In the genomic region with DNA sequence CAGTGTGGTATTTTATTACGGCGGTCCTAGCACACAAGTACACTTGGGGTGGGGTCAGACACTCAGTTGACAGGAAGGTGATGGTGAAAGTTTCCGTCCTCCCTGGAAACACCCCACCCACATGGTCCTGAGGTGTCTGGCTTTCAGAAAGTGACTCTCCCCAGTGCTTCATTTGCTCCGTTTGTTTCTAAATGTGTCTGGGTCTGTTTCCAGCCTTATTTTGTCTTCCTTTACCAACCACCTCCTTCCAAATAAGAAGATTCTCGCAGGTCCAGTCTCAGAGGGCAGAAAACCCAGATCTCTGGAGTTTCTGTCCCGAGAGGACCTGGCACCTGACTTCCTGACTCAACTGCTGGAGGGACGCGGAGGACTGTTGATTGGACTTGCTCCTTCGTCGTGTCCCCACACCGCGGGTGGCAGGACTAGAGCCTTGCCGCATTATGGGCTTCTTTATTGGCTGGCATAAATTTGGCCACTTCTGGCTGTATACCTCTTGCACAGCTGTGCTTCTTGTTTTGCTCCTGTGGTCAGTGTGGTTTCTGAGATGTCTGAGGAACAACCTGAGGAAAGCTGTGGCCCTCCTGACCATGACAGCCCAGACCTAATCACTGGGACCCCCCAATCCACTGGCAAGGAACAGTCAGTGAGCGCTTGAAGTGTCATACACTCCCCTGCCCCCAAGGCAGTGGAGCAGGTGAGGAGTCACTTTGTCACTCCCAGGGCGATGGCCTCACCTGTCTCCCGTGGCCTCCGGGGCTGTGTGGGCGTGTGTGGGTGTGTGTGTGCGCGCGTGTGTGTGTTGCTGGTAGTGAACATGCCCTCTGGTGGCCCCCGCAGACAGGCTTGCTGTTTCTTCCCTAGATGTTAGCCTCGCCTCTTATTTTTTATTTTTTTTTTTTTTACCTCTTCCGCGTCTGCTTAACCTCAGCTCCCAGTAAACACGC, we compare ENCODE assay signal across 8 cellular contexts. TPM values are rescaled to one million over a fixed set of nuclear protein-coding genes. Genes with fewer than 3 reads are reported as not detected.
A peak's percentile ranks its signal among the peaks of the same experiment; 100 is the strongest.
DNase-seq lines count a peak whose midpoint lies in the region; ATAC-seq and TF ChIP-seq lines count a peak whose summit lies in the region.

No MANE protein-coding gene starts in this region.

- in situ Hi-C loops in gastrocnemius medialis (cut with MboI; ENCODE audit: low sequenced_read_pairs in 4 of 4): no loop called here

- H3K27me3 ChIP-seq in gastrocnemius medialis: no peaks in the 10 kb centered on the region

- no peak for TF ChIP-seq POLR2A in gastrocnemius medialis (IDR thresholded peaks at IDR 0.05)

- H3K4me3 ChIP-seq in foreskin fibroblast (ENCODE audit: low read depth in 1 of 2, low read length in 2 of 2) (no peak overlapping the region), gastrocnemius medialis (no peak overlapping the region)

- no peak overlapping the region for H3K27ac ChIP-seq in gastrocnemius medialis

- H3K9me3 Mint-ChIP-seq in natural killer cell: peaks cover 0 to 3% of the 10 kb centered on the region in 2 donors

- no peaks in the 10 kb centered on the region for H3K9me3 ChIP-seq in gastrocnemius medialis

- peak overlapping the region; percentile 88 for H3K4me3 Mint-ChIP-seq in natural killer cell

- peaks cover 0 to 9% of the 10 kb centered on the region in 2 donors for H3K4me1 ChIP-seq in gastrocnemius medialis

- peaks cover 44 to 48% of the 10 kb centered on the region in 2 donors for H3K4me1 Mint-ChIP-seq in natural killer cell

- peak overlapping the region; percentile 97 to 99 for H3K27ac Mint-ChIP-seq in natural killer cell

- intact Hi-C loops in natural killer cell (cut with micrococcal nuclease) (loop anchor here (1.0 to 5.0 kb wide), 4 partner anchors 10 to 275 kb away; a partner anchor contains a TSS), gastrocnemius medialis (cut with DNase I; ENCODE audit: low total_unique reads) (no loop called here)

- H3K36me3 Mint-ChIP-seq in natural killer cell: peaks cover 7% of the 10 kb centered on the region

- H3K27me3 Mint-ChIP-seq in natural killer cell (ENCODE audit: low read depth in 2 of 2): no peaks in the 10 kb centered on the region

- TF ChIP-seq CTCF in natural killer cell (IDR thresholded peaks at IDR 0.05) (no peak), foreskin fibroblast (IDR thresholded peaks at IDR 0.05; ENCODE audit: low read depth, low read length) (no peak), gastrocnemius medialis (IDR thresholded peaks at IDR 0.05 in 4 of 5, conservative IDR thresholded peaks at IDR 0.05 in 1 of 5) (no peak)

- peak; percentile 49 for DNase-seq in activated CD8-positive, alpha-beta memory T cell treated with anti-CD3 and anti-CD28 coated beads, Interleukin-2, amount 50 U/mL, for 1 hour (ENCODE audit: extremely low read depth)
- DNase-seq in natural killer cell (peak; percentile 64), DMS 273 treated with DMSO at 0.1 percent for 48 hours (lab: John Stamatoyannopoulos, UW) (no peak), foreskin fibroblast (no peak), gastrocnemius medialis (no peak), LoVo (ENCODE audit: low spot score) (no peak)

- no peaks in the 10 kb centered on the region for H3K36me3 ChIP-seq in gastrocnemius medialis

- ATAC-seq in GM18502 (IDR thresholded peaks at IDR 0.05; ENCODE audit: poor library complexity, unreplicated experiment): peak; percentile 38
- ATAC-seq in HG03135 (IDR thresholded peaks at IDR 0.05; ENCODE audit: unreplicated experiment): peak; percentile 31
- ATAC-seq in natural killer cell: peak; percentile 60 to 79 (median 72)
- ATAC-seq in gastrocnemius medialis: no peak

RNA-seq across cellular contexts. Expression of a gene that starts 45.6 kb away (rescaled TPM):
- total RNA-seq in natural killer cell: 100 to 1,000 TPM; 189 to 205 (median 202) TPM
- 10 to 100 TPM in 3 of 4 donors, 1 to 10 TPM in 1; 8.8 to 14.9 (median 12.4) TPM for total RNA-seq in gastrocnemius medialis

Comparison
In these comparisons a context has a peak if more than half of its experiments do, and no peak if none do; other contexts are left out.
1. ATAC-seq: peak in GM18502 (single experiment), HG03135 (single experiment) and natural killer cell (3 of 3); none in gastrocnemius medialis (0 of 2).
2. DNase-seq: peak in activated CD8-positive, alpha-beta memory T cell treated with anti-CD3 and anti-CD28 coated beads, Interleukin-2, amount 50 U/mL, for 1 hour (single experiment) and natural killer cell (single experiment); none in DMS 273 treated with DMSO at 0.1 percent for 48 hours (single experiment), foreskin fibroblast (0 of 2), gastrocnemius medialis (0 of 2) and LoVo (single experiment).
3. RNA of a gene that starts 45.6 kb away (total RNA-seq): 189 to 205 TPM in natural killer cell; 8.8 to 14.9 TPM in gastrocnemius medialis; every median in the first group is over 10 times any median in the second.